28 cellular contexts compared by ENCODE assay signal in genomic region chr5:142934335-142934734, GRCh38.
A peak's percentile ranks its signal among the peaks of the same experiment; 100 is the strongest.
DNase-seq lines count a peak whose midpoint lies in the region; ATAC-seq and TF ChIP-seq lines count a peak whose summit lies in the region.
"Had no signal": no experiment of that assay in that cellular context is flagged by ENCODE, and none has a peak within 500 bp of the region (broad histone marks: within the 10 kb centered on the region; RNA-seq: fewer than 3 reads in every experiment).

No MANE protein-coding gene starts in this region.

- DNase-seq in activated CD8-positive, alpha-beta memory T cell treated with anti-CD3 and anti-CD28 coated beads, Interleukin-2, amount 10 ng/mL, durations not matched to agents 7 days and 5 days: no peak
- no peak for DNase-seq in activated CD8-positive, alpha-beta memory T cell treated with anti-CD3 and anti-CD28 coated beads, Interleukin-2, amount 50 U/mL, for 4 hours
- DNase-seq in NCI-H1436 (lab: John Stamatoyannopoulos, UW) (peak; percentile 74), occipital lobe (lab: John Stamatoyannopoulos, UW) (no peak)
- DNase-seq in NK-92 treated with Interleukin-12 subunit alpha and Interleukin-12 subunit beta, amount 100 ng/mL, for 24 hours (lab: John Stamatoyannopoulos, UW): no peak
- DNase-seq: activated CD4-positive, alpha-beta T cell treated with anti-CD3 and anti-CD28 coated beads for 36 hours; activated CD8-positive, alpha-beta T cell treated with anti-CD3 and anti-CD28 coated beads for 36 hours; AML-193; DMS53; dorsolateral prefrontal cortex; left cardiac atrium; mammary epithelial cell; NCI-H1694; NCI-H526 treated with DMSO at 0.1 percent for 48 hours; retina; stimulated activated naive B cell treated with anti-CD40 and anti-IgM and Interleukin-4, amounts not matched to agents 10 μg/mL and 1 μg/mL and 100 μg/mL, for 72 hours; T-helper 9 cell; upper lobe of right lung had no signal

- no peaks in the 10 kb centered on the region for H3K9me3 ChIP-seq in subcutaneous abdominal adipose tissue (ENCODE audit: control insufficient read depth in 5 of 5, low read length in 5 of 5)
- H3K9me3 ChIP-seq: A549, gastroesophageal sphincter, upper lobe of right lung had no signal

- ATAC-seq in activated CD8-positive, alpha-beta memory T cell treated with anti-CD3 and anti-CD28 coated beads, Interleukin-2, amount 10 ng/mL, durations not matched to agents 7 days and 5 days: no peak
- ATAC-seq in SK-N-SH treated with all-trans-retinoic acid at 6 μM for 48 hours (no peak), HG03025 (IDR thresholded peaks at IDR 0.05; ENCODE audit: low FRiP score, unreplicated experiment) (no peak)
- ATAC-seq: A549; activated CD4-positive, alpha-beta T cell treated with anti-CD3 and anti-CD28 coated beads for 36 hours; activated CD8-positive, alpha-beta T cell treated with anti-CD3 and anti-CD28 coated beads for 36 hours; gastroesophageal sphincter; HCT116; stimulated activated naive B cell treated with anti-CD40 and anti-IgM and Interleukin-4, amounts not matched to agents 10 μg/mL and 1 μg/mL and 100 μg/mL, for 72 hours had no signal

- H3K4me3 Mint-ChIP-seq in activated CD8-positive, alpha-beta memory T cell treated with anti-CD3 and anti-CD28 coated beads, Interleukin-2, amount 10 ng/mL, durations not matched to agents 7 days and 5 days: no peak overlapping the region
- H3K4me3 Mint-ChIP-seq: activated CD4-positive, alpha-beta T cell treated with anti-CD3 and anti-CD28 coated beads for 36 hours; activated CD8-positive, alpha-beta T cell treated with anti-CD3 and anti-CD28 coated beads for 36 hours; activated naive CD8-positive, alpha-beta T cell; stimulated activated naive B cell treated with anti-CD40 and anti-IgM and Interleukin-4, amounts not matched to agents 10 μg/mL and 1 μg/mL and 100 μg/mL, for 72 hours had no signal

- H3K4me1 Mint-ChIP-seq in activated CD8-positive, alpha-beta memory T cell treated with anti-CD3 and anti-CD28 coated beads, Interleukin-2, amount 10 ng/mL, durations not matched to agents 7 days and 5 days: peaks cover 30% of the 10 kb centered on the region

- H3K4me3 ChIP-seq in subcutaneous abdominal adipose tissue (ENCODE audit: low read depth in 1 of 5, low read length in 5 of 5): no peak overlapping the region
- H3K4me3 ChIP-seq: A549, dorsolateral prefrontal cortex, gastroesophageal sphincter, hepatocyte, upper lobe of right lung had no signal

- peaks cover 53% of the 10 kb centered on the region for H3K36me3 Mint-ChIP-seq in activated CD8-positive, alpha-beta memory T cell treated with anti-CD3 and anti-CD28 coated beads, Interleukin-2, amount 10 ng/mL, durations not matched to agents 7 days and 5 days

- H3K4me1 ChIP-seq in subcutaneous abdominal adipose tissue (ENCODE audit: control insufficient read depth in 5 of 5, insufficient read depth in 5 of 5, low read length in 5 of 5): peaks cover 8 to 75% (median 28%) of the 10 kb centered on the region in 5 donors
- H3K4me1 ChIP-seq: parathyroid adenoma had no signal

- no peaks in the 10 kb centered on the region for H3K27me3 ChIP-seq in subcutaneous abdominal adipose tissue (ENCODE audit: control insufficient read depth in 5 of 5, insufficient read depth in 4 of 5, low read length in 5 of 5)
- H3K27me3 ChIP-seq: dorsolateral prefrontal cortex, gastroesophageal sphincter, hepatocyte, upper lobe of right lung had no signal

- H3K9ac ChIP-seq in subcutaneous abdominal adipose tissue (ENCODE audit: low read length in 5 of 5): no peak overlapping the region
- H3K9ac ChIP-seq: KMS-11, parathyroid adenoma had no signal

- peak overlapping the region; percentile 47 for H3K27ac ChIP-seq in subcutaneous abdominal adipose tissue (ENCODE audit: low read depth, low read length)
- H3K27ac ChIP-seq: A549, dorsolateral prefrontal cortex, gastroesophageal sphincter, hepatocyte, KMS-11, parathyroid adenoma, upper lobe of right lung had no signal

- H3K27ac Mint-ChIP-seq in activated CD8-positive, alpha-beta memory T cell treated with anti-CD3 and anti-CD28 coated beads, Interleukin-2, amount 10 ng/mL, durations not matched to agents 7 days and 5 days: peak overlapping the region; percentile 43
- H3K27ac Mint-ChIP-seq: activated CD4-positive, alpha-beta T cell treated with anti-CD3 and anti-CD28 coated beads for 36 hours; activated CD8-positive, alpha-beta T cell treated with anti-CD3 and anti-CD28 coated beads for 36 hours; stimulated activated naive B cell treated with anti-CD40 and anti-IgM and Interleukin-4, amounts not matched to agents 10 μg/mL and 1 μg/mL and 100 μg/mL, for 72 hours had no signal

- peaks cover 0 to 9% (median 0%) of the 10 kb centered on the region in 5 donors for H3K36me3 ChIP-seq in subcutaneous abdominal adipose tissue (ENCODE audit: control insufficient read depth in 5 of 5, insufficient read depth in 5 of 5, low read length in 5 of 5)

- no peaks in the 10 kb centered on the region for H3K9me3 Mint-ChIP-seq in activated CD8-positive, alpha-beta memory T cell treated with anti-CD3 and anti-CD28 coated beads, Interleukin-2, amount 10 ng/mL, durations not matched to agents 7 days and 5 days (ENCODE audit: low read depth)
- H3K9me3 Mint-ChIP-seq: activated CD8-positive, alpha-beta T cell treated with anti-CD3 and anti-CD28 coated beads for 36 hours; stimulated activated naive B cell treated with anti-CD40 and anti-IgM and Interleukin-4, amounts not matched to agents 10 μg/mL and 1 μg/mL and 100 μg/mL, for 72 hours had no signal

- CTCF ChIA-PET in activated CD8-positive, alpha-beta memory T cell treated with anti-CD3 and anti-CD28 coated beads, Interleukin-2, amount 10 ng/mL, durations not matched to agents 7 days and 5 days (lab: Charles Lee): interaction anchor here (1.3 kb wide), 1 partner anchor 46 kb away, joined by 3 read pairs; no protein-coding TSS in a partner anchor

- no peaks in the 10 kb centered on the region for H3K27me3 Mint-ChIP-seq in activated CD8-positive, alpha-beta memory T cell treated with anti-CD3 and anti-CD28 coated beads, Interleukin-2, amount 10 ng/mL, durations not matched to agents 7 days and 5 days
- H3K27me3 Mint-ChIP-seq: activated CD4-positive, alpha-beta T cell treated with anti-CD3 and anti-CD28 coated beads for 36 hours; activated CD8-positive, alpha-beta T cell treated with anti-CD3 and anti-CD28 coated beads for 36 hours; activated naive CD8-positive, alpha-beta T cell; stimulated activated naive B cell treated with anti-CD40 and anti-IgM and Interleukin-4, amounts not matched to agents 10 μg/mL and 1 μg/mL and 100 μg/mL, for 72 hours had no signal

TF ChIP-seq in SK-N-SH treated with all-trans-retinoic acid at 6 μM for 48 hours, 23 proteins besides CTCF, POLR2A, EP300 and RAD21:
- TF ChIP-seq TCF4 (CRISPR knock-in tag; IDR thresholded peaks at IDR 0.05; ENCODE audit: borderline replicate concordance): no peak
- TF ChIP-seq ZNF565 (CRISPR knock-in tag; conservative IDR thresholded peaks at IDR 0.05; ENCODE audit: low read depth): no peak
- TF ChIP-seq POU6F1 (CRISPR knock-in tag; IDR thresholded peaks at IDR 0.05; ENCODE audit: borderline replicate concordance, low read depth): no peak
- TF ChIP-seq ZNF70 (CRISPR knock-in tag; IDR thresholded peaks at IDR 0.05): peak; percentile 97
- no peak for TF ChIP-seq CSRNP3 (CRISPR knock-in tag; IDR thresholded peaks at IDR 0.05)
- TF ChIP-seq BACH2 (CRISPR knock-in tag; IDR thresholded peaks at IDR 0.05; ENCODE audit: borderline replicate concordance): no peak
- TF ChIP-seq SNAI2 (CRISPR knock-in tag; IDR thresholded peaks at IDR 0.05): no peak
TF ChIP-seq in SK-N-SH treated with all-trans-retinoic acid at 6 μM for 48 hours: peak in this region for 1.
